ENCODE assay signal across 1 cellular context in genomic region chr11:12009617-12010321, GRCh38.
TF ChIP-seq lines count a peak whose summit lies in the region.

No MANE protein-coding gene starts in this region.

TF ChIP-seq in GM23338, 12 proteins besides CTCF, POLR2A, EP300 and RAD21 (continued from another document):
- TF ChIP-seq, protein P1, sequence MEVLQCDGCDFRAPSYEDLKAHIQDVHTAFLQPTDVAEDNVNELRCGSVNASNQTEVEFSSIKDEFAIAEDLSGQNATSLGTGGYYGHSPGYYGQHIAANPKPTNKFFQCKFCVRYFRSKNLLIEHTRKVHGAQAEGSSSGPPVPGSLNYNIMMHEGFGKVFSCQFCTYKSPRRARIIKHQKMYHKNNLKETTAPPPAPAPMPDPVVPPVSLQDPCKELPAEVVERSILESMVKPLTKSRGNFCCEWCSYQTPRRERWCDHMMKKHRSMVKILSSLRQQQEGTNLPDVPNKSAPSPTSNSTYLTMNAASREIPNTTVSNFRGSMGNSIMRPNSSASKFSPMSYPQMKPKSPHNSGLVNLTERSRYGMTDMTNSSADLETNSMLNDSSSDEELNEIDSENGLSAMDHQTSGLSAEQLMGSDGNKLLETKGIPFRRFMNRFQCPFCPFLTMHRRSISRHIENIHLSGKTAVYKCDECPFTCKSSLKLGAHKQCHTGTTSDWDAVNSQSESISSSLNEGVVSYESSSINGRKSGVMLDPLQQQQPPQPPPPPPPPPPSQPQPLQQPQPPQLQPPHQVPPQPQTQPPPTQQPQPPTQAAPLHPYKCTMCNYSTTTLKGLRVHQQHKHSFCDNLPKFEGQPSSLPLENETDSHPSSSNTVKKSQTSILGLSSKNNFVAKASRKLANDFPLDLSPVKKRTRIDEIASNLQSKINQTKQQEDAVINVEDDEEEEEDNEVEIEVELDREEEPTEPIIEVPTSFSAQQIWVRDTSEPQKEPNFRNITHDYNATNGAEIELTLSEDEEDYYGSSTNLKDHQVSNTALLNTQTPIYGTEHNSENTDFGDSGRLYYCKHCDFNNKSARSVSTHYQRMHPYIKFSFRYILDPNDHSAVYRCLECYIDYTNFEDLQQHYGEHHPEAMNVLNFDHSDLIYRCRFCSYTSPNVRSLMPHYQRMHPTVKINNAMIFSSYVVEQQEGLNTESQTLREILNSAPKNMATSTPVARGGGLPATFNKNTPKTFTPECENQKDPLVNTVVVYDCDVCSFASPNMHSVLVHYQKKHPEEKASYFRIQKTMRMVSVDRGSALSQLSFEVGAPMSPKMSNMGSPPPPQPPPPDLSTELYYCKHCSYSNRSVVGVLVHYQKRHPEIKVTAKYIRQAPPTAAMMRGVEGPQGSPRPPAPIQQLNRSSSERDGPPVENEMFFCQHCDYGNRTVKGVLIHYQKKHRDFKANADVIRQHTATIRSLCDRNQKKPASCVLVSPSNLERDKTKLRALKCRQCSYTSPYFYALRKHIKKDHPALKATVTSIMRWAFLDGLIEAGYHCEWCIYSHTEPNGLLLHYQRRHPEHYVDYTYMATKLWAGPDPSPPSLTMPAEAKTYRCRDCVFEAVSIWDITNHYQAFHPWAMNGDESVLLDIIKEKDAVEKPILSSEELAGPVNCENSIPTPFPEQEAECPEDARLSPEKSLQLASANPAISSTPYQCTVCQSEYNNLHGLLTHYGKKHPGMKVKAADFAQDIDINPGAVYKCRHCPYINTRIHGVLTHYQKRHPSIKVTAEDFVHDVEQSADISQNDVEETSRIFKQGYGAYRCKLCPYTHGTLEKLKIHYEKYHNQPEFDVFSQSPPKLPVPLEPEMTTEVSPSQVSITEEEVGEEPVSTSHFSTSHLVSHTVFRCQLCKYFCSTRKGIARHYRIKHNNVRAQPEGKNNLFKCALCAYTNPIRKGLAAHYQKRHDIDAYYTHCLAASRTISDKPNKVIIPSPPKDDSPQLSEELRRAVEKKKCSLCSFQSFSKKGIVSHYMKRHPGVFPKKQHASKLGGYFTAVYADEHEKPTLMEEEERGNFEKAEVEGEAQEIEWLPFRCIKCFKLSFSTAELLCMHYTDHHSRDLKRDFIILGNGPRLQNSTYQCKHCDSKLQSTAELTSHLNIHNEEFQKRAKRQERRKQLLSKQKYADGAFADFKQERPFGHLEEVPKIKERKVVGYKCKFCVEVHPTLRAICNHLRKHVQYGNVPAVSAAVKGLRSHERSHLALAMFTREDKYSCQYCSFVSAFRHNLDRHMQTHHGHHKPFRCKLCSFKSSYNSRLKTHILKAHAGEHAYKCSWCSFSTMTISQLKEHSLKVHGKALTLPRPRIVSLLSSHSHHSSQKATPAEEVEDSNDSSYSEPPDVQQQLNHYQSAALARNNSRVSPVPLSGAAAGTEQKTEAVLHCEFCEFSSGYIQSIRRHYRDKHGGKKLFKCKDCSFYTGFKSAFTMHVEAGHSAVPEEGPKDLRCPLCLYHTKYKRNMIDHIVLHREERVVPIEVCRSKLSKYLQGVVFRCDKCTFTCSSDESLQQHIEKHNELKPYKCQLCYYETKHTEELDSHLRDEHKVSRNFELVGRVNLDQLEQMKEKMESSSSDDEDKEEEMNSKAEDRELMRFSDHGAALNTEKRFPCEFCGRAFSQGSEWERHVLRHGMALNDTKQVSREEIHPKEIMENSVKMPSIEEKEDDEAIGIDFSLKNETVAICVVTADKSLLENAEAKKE (CRISPR knock-in tag; IDR thresholded peaks at IDR 0.05) = no peak
- no peak for TF ChIP-seq ZNF114 (CRISPR knock-in tag; IDR thresholded peaks at IDR 0.05)
